ENCODE assay signal across 8 cellular contexts in genomic region chr10:31745612-31746376, GRCh38.
A peak's percentile ranks its signal among the peaks of the same experiment; 100 is the strongest.
DNase-seq lines count a peak whose midpoint lies in the region; ATAC-seq and TF ChIP-seq lines count a peak whose summit lies in the region.

No MANE protein-coding gene starts in this region.

- ATAC-seq in HG02840 (IDR thresholded peaks at IDR 0.05; ENCODE audit: low FRiP score, unreplicated experiment) (no peak), HG02763 (IDR thresholded peaks at IDR 0.05; ENCODE audit: unreplicated experiment) (no peak)

- H3K36me3 Mint-ChIP-seq in activated naive CD4-positive, alpha-beta T cell treated with anti-CD3 and anti-CD28 coated beads, Interleukin-2, amount 50 U/mL, for 24 hours: no peaks in the 10 kb centered on the region
- H3K36me3 Mint-ChIP-seq in nephron (ENCODE audit: low read depth): no peaks in the 10 kb centered on the region

- no peaks in the 10 kb centered on the region for H3K27me3 Mint-ChIP-seq in activated naive CD4-positive, alpha-beta T cell treated with anti-CD3 and anti-CD28 coated beads, Interleukin-2, amount 50 U/mL, for 24 hours
- no peaks in the 10 kb centered on the region for H3K27me3 Mint-ChIP-seq in nephron (ENCODE audit: low read depth)

- peaks cover 39% of the 10 kb centered on the region for H3K4me1 Mint-ChIP-seq in activated naive CD4-positive, alpha-beta T cell treated with anti-CD3 and anti-CD28 coated beads, Interleukin-2, amount 50 U/mL, for 24 hours
- peaks cover 63% of the 10 kb centered on the region for H3K4me1 Mint-ChIP-seq in nephron

- no peak for TF ChIP-seq CTCF in nephron (IDR thresholded peaks at IDR 0.05; ENCODE audit: unreplicated experiment in 3 of 3)

- peak overlapping the region; percentile 52 for H3K4me3 Mint-ChIP-seq in activated naive CD4-positive, alpha-beta T cell treated with anti-CD3 and anti-CD28 coated beads, Interleukin-2, amount 50 U/mL, for 24 hours
- peak overlapping the region in 1 of 3 experiments; percentile 13 for H3K4me3 Mint-ChIP-seq in nephron

- H3K9me3 Mint-ChIP-seq in activated naive CD4-positive, alpha-beta T cell treated with anti-CD3 and anti-CD28 coated beads, Interleukin-2, amount 50 U/mL, for 24 hours: no peaks in the 10 kb centered on the region
- no peaks in the 10 kb centered on the region for H3K9me3 Mint-ChIP-seq in nephron

- peak overlapping the region; percentile 89 for H3K27ac Mint-ChIP-seq in activated naive CD4-positive, alpha-beta T cell treated with anti-CD3 and anti-CD28 coated beads, Interleukin-2, amount 50 U/mL, for 24 hours
- peak overlapping the region; percentile 64 to 79 (median 78) for H3K27ac Mint-ChIP-seq in nephron

- DNase-seq in COLO829 (ENCODE audit: low spot score): peak; percentile 90
- peak; percentile 99 for DNase-seq in LHCN-M2 (ENCODE audit: low read depth)
- DNase-seq in occipital lobe (lab: John Stamatoyannopoulos, UW): no peak
- no peak for DNase-seq in cerebellar cortex (ENCODE audit: low spot score)

Comparison
In these comparisons a context has a peak if more than half of its experiments do, and no peak if none do; other contexts are left out.
1. DNase-seq: peak in COLO829 (single experiment) and LHCN-M2 (single experiment); none in occipital lobe (single experiment) and cerebellar cortex (single experiment).